10 cellular contexts compared by ENCODE assay signal in the genomic region with DNA sequence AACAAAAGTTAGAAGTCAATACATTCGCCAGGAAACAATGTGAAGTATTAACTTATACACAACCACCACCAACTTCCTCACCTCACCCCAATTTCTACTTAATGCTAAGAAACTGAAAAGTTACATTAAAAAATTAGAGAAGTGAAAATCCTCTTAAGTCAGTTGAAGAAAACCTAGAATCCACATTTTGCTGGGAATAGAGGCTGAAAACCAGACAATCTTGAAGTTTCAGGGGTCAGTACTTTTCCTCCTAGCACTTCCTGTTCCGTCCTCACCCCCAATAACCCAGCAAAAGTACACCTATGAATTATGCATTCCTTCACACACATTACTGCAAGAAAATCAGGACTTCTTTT. TPM values are rescaled to one million over a fixed set of nuclear protein-coding genes. Genes with fewer than 3 reads are reported as not detected.
DNase-seq lines count a peak whose midpoint lies in the region; ATAC-seq and TF ChIP-seq lines count a peak whose summit lies in the region.
"Had no signal": no experiment of that assay in that cellular context is flagged by ENCODE, and none has a peak within 500 bp of the region (broad histone marks: within the 10 kb centered on the region; RNA-seq: fewer than 3 reads in every experiment).

No MANE protein-coding gene starts in this region.

- H3K9ac ChIP-seq in endocrine pancreas (ENCODE audit: control insufficient read depth, insufficient read depth, low read length) = no peak overlapping the region

- ATAC-seq in GM19455 (IDR thresholded peaks at IDR 0.05; ENCODE audit: unreplicated experiment) (peak; percentile 37), HG03432 (IDR thresholded peaks at IDR 0.05; ENCODE audit: unreplicated experiment) (peak; percentile 43)

- TF ChIP-seq CTCF in GM06990 (IDR thresholded peaks at IDR 0.05; ENCODE audit: insufficient read depth, low read length, poor library complexity, severe bottlenecking) (no peak), adrenal gland (IDR thresholded peaks at IDR 0.05) (no peak)

- intact Hi-C loops in adrenal gland (cut with DNase I) = no loop called here

- H3K27ac ChIP-seq in adrenal gland = no peak overlapping the region
- H3K27ac ChIP-seq: epithelial cell of prostate had no signal

- H3K9me3 ChIP-seq in endocrine pancreas (ENCODE audit: control insufficient read depth, low read length) = no peaks in the 10 kb centered on the region
- H3K9me3 ChIP-seq in adrenal gland (replicated peaks in 1 of 3) = no peaks in the 10 kb centered on the region

- 37 to 48% (median 44%) methylated on average over 2 of the region's 2 CpGs for WGBS in adrenal gland, 4 donors

- H3K4me1 ChIP-seq in endocrine pancreas (ENCODE audit: control insufficient read depth, insufficient read depth, low read length) (peaks cover 26% of the 10 kb centered on the region), adrenal gland (replicated peaks in 1 of 2) (peaks cover 10 to 29% of the 10 kb centered on the region in 2 donors)

- DNase-seq in GM06990 (ENCODE audit: extremely low read depth, insufficient read length) = no peak
- DNase-seq in DMS53 treated with DMSO at 0.1 percent for 48 hours (lab: John Stamatoyannopoulos, UW; ENCODE audit: unreplicated experiment) = no peak
- no peak for DNase-seq in NCI-H226
- DNase-seq in SKM-1 (lab: John Stamatoyannopoulos, UW; ENCODE audit: unreplicated experiment) = no peak
- DNase-seq in adrenal gland = no peak
- DNase-seq: NCI-H2029 treated with DMSO at 0.1 percent for 48 hours had no signal

- peak overlapping the region; percentile 31 for H3K4me3 ChIP-seq in GM06990 (replicated peaks; ENCODE audit: low read depth, low read length)
- peak overlapping the region; percentile 55 for H3K4me3 ChIP-seq in endocrine pancreas (ENCODE audit: control insufficient read depth, insufficient read depth, low read length)
- peak overlapping the region in 1 of 4 donors; percentile 29 for H3K4me3 ChIP-seq in adrenal gland

- no peaks in the 10 kb centered on the region for H3K36me3 ChIP-seq in GM06990 (ENCODE audit: control insufficient read depth, insufficient read depth, low read length)
- H3K36me3 ChIP-seq in endocrine pancreas (ENCODE audit: control insufficient read depth, insufficient read depth, low read length) = no peaks in the 10 kb centered on the region
- H3K36me3 ChIP-seq in adrenal gland (replicated peaks in 1 of 2) = no peaks in the 10 kb centered on the region

- no peaks in the 10 kb centered on the region for H3K27me3 ChIP-seq in GM06990 (replicated peaks; ENCODE audit: control insufficient read depth, insufficient read depth, low read length)
- no peaks in the 10 kb centered on the region for H3K27me3 ChIP-seq in endocrine pancreas (ENCODE audit: control insufficient read depth, insufficient read depth, low read length)
- no peaks in the 10 kb centered on the region for H3K27me3 ChIP-seq in adrenal gland

- no peak for TF ChIP-seq POLR2A in adrenal gland (IDR thresholded peaks at IDR 0.05)

RNA-seq across cellular contexts. Expression of a gene that starts 6.3 kb away (rescaled TPM):
- 10 to 100 TPM; 35.3 to 84.1 (median 49.5) TPM for total RNA-seq in adrenal gland
- polyA plus RNA-seq in adrenal gland = 10 to 100 TPM; 11.5 to 33.1 (median 14.4) TPM
